ENCODE assay signal across 8 cellular contexts in genomic region chr3:126704494-126705214, GRCh38. TPM values are rescaled to one million over a fixed set of nuclear protein-coding genes. Genes with fewer than 3 reads are reported as not detected.
DNase-seq lines count a peak whose midpoint lies in the region; ATAC-seq and TF ChIP-seq lines count a peak whose summit lies in the region.

No MANE protein-coding gene starts in this region.

- peak; percentile 9 for ATAC-seq in HG03571 (IDR thresholded peaks at IDR 0.05; ENCODE audit: unreplicated experiment)

- TF ChIP-seq CTCF in astrocyte of the cerebellum (IDR thresholded peaks at IDR 0.05; ENCODE audit: low read depth, low read length, missing control alignments) (no peak), suprapubic skin (IDR thresholded peaks at IDR 0.05) (no peak)

- no peaks in the 10 kb centered on the region for H3K36me3 ChIP-seq in suprapubic skin

- WGBS in suprapubic skin: 19% methylated on average over 26 of the region's 44 CpGs

- intact Hi-C loops in activated CD4-positive, alpha-beta T cell treated with anti-CD3 and anti-CD28 coated beads, Interleukin-2, amount 10 ng/mL, durations not matched to agents 24 days and 14 days (cut with micrococcal nuclease): loop anchor here (1.0 to 2.0 kb wide), 2 partner anchors 278 to 346 kb away; no protein-coding TSS in a partner anchor

- peak overlapping the region; percentile 17 for H3K27ac Mint-ChIP-seq in activated CD4-positive, alpha-beta T cell treated with anti-CD3 and anti-CD28 coated beads, Interleukin-2, amount 10 ng/mL, durations not matched to agents 24 days and 14 days

- H3K4me3 ChIP-seq in astrocyte of the cerebellum (ENCODE audit: low read depth, low read length) (peak overlapping the region; percentile 67), suprapubic skin (peak overlapping the region; percentile 97)

- peaks cover 5% of the 10 kb centered on the region for H3K9me3 Mint-ChIP-seq in activated CD4-positive, alpha-beta T cell treated with anti-CD3 and anti-CD28 coated beads, Interleukin-2, amount 10 ng/mL, durations not matched to agents 24 days and 14 days

- H3K4me1 Mint-ChIP-seq in activated CD4-positive, alpha-beta T cell treated with anti-CD3 and anti-CD28 coated beads, Interleukin-2, amount 10 ng/mL, durations not matched to agents 24 days and 14 days: peaks cover 15% of the 10 kb centered on the region

- H3K27ac ChIP-seq in suprapubic skin: no peak overlapping the region

- H3K36me3 Mint-ChIP-seq in activated CD4-positive, alpha-beta T cell treated with anti-CD3 and anti-CD28 coated beads, Interleukin-2, amount 10 ng/mL, durations not matched to agents 24 days and 14 days (ENCODE audit: low read depth): peaks cover 4% of the 10 kb centered on the region

- H3K4me1 ChIP-seq in suprapubic skin: peaks cover 16% of the 10 kb centered on the region

- peaks cover 36% of the 10 kb centered on the region for H3K27me3 Mint-ChIP-seq in activated CD4-positive, alpha-beta T cell treated with anti-CD3 and anti-CD28 coated beads, Interleukin-2, amount 10 ng/mL, durations not matched to agents 24 days and 14 days

- DNase-seq in activated CD4-positive, alpha-beta T cell treated with anti-CD3 and anti-CD28 coated beads, Interleukin-2, amount 10 ng/mL, durations not matched to agents 24 days and 14 days: no peak
- no peak for DNase-seq in activated CD4-positive, alpha-beta T cell treated with anti-CD3 and anti-CD28 coated beads for 4 hours
- DNase-seq in astrocyte of the cerebellum (ENCODE audit: low read depth) (no peak), left kidney (ENCODE audit: low read depth, low spot score) (peak; percentile 58), suprapubic skin (ENCODE audit: low spot score in 2 of 2) (no peak), COR-L47 (lab: John Stamatoyannopoulos, UW) (no peak)
- DNase-seq in activated effector memory CD4-positive, alpha-beta T cell treated with Interleukin-2 at 50 U/mL for 16 hours: no peak

- H3K27me3 ChIP-seq in suprapubic skin: no peaks in the 10 kb centered on the region

- no peaks in the 10 kb centered on the region for H3K9me3 ChIP-seq in suprapubic skin

- no peak for TF ChIP-seq POLR2A in suprapubic skin (IDR thresholded peaks at IDR 0.05)

- TF ChIP-seq EP300 in suprapubic skin (IDR thresholded peaks at IDR 0.05): no peak

- H3K4me3 Mint-ChIP-seq in activated CD4-positive, alpha-beta T cell treated with anti-CD3 and anti-CD28 coated beads, Interleukin-2, amount 10 ng/mL, durations not matched to agents 24 days and 14 days: peak overlapping the region; percentile 98

- in situ Hi-C loops in astrocyte of the cerebellum (cut with HindIII; ENCODE audit: low sequenced_read_pairs): no loop called here

RNA-seq across cellular contexts. Expression of gene CHCHD6, which starts 0.6 kb away (rescaled TPM):
- 17.1 and 18.5 TPM in 2 replicates for total RNA-seq in activated CD4-positive, alpha-beta T cell treated with anti-CD3 and anti-CD28 coated beads, Interleukin-2, amount 10 ng/mL, durations not matched to agents 24 days and 14 days
- 10 to 100 TPM; 13.4 to 22.0 (median 16.1) TPM for total RNA-seq in suprapubic skin

RNA-seq across cellular contexts. Expression of gene TXNRD3, which starts 49.7 kb away (rescaled TPM):
- total RNA-seq in activated CD4-positive, alpha-beta T cell treated with anti-CD3 and anti-CD28 coated beads, Interleukin-2, amount 10 ng/mL, durations not matched to agents 24 days and 14 days: 1.3 and 1.5 TPM in 2 replicates
- 10 to 100 TPM in 2 of 4 donors, 1 to 10 TPM in 2; 7.4 to 14.0 (median 11.3) TPM for total RNA-seq in suprapubic skin
